Comparison of ENCODE assay signal across 2 cellular contexts in the genomic region with DNA sequence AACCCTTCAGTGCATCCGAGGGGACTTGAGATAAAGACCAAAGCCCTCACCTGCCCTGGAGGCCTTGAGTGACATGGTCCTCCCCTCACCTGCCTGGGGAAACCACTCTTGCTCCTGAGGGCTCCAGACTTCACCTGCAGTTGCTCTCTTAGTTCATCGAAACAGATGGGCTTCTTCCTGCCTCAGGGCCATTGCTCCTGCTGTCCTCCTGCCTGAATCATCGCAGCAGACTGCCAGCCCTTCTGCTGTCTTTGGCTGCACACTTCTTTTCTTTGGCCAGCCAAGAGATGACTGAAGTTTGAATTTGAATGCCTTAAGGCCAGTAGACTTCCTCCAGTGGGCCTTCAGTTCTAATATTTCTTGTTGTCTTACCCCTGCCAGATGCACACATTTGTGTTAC.
TF ChIP-seq lines count a peak whose summit lies in the region.

No MANE protein-coding gene starts in this region.

TF ChIP-seq in HepG2, 621 proteins besides CTCF, POLR2A, EP300 and RAD21:
- TF ChIP-seq NFATC3 (CRISPR knock-in tag; IDR thresholded peaks at IDR 0.05): no peak
- TF ChIP-seq ZFP82 (CRISPR knock-in tag; IDR thresholded peaks at IDR 0.05; ENCODE audit: borderline replicate concordance): no peak
- TF ChIP-seq, protein P1, sequence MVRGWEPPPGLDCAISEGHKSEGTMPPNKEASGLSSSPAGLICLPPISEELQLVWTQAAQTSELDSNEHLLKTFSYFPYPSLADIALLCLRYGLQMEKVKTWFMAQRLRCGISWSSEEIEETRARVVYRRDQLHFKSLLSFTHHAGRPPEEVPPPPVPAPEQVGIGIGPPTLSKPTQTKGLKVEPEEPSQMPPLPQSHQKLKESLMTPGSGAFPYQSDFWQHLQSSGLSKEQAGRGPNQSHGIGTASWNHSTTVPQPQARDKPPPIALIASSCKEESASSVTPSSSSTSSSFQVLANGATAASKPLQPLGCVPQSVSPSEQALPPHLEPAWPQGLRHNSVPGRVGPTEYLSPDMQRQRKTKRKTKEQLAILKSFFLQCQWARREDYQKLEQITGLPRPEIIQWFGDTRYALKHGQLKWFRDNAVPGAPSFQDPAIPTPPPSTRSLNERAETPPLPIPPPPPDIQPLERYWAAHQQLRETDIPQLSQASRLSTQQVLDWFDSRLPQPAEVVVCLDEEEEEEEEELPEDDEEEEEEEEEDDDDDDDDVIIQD (CRISPR knock-in tag; IDR thresholded peaks at IDR 0.05; ENCODE audit: low read depth): no peak
- TF ChIP-seq TRIM24 (CRISPR knock-in tag; IDR thresholded peaks at IDR 0.05): no peak
- no peak for TF ChIP-seq ZNF558 (CRISPR knock-in tag; IDR thresholded peaks at IDR 0.05; ENCODE audit: borderline replicate concordance)
- no peak for TF ChIP-seq EZH2 (conservative IDR thresholded peaks at IDR 0.05; ENCODE audit: low read depth, low read length)
- TF ChIP-seq HDAC1 (CRISPR knock-in tag; IDR thresholded peaks at IDR 0.05): no peak
- no peak for TF ChIP-seq ZNF879 (CRISPR knock-in tag; IDR thresholded peaks at IDR 0.05)
- no peak for TF ChIP-seq SIN3B (IDR thresholded peaks at IDR 0.05; ENCODE audit: low read length)
- TF ChIP-seq, protein P2, sequence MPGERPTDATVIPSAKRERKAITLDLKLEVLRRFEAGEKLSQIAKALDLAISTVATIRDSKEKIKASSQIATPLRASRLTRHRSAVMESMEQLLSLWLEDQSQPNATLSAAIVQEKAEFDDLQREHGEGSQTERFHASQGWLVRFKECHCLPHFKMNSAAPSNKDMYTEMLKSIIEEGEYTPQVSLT (CRISPR knock-in tag; IDR thresholded peaks at IDR 0.05; ENCODE audit: borderline replicate concordance, low read depth): no peak
- TF ChIP-seq, protein P3, sequence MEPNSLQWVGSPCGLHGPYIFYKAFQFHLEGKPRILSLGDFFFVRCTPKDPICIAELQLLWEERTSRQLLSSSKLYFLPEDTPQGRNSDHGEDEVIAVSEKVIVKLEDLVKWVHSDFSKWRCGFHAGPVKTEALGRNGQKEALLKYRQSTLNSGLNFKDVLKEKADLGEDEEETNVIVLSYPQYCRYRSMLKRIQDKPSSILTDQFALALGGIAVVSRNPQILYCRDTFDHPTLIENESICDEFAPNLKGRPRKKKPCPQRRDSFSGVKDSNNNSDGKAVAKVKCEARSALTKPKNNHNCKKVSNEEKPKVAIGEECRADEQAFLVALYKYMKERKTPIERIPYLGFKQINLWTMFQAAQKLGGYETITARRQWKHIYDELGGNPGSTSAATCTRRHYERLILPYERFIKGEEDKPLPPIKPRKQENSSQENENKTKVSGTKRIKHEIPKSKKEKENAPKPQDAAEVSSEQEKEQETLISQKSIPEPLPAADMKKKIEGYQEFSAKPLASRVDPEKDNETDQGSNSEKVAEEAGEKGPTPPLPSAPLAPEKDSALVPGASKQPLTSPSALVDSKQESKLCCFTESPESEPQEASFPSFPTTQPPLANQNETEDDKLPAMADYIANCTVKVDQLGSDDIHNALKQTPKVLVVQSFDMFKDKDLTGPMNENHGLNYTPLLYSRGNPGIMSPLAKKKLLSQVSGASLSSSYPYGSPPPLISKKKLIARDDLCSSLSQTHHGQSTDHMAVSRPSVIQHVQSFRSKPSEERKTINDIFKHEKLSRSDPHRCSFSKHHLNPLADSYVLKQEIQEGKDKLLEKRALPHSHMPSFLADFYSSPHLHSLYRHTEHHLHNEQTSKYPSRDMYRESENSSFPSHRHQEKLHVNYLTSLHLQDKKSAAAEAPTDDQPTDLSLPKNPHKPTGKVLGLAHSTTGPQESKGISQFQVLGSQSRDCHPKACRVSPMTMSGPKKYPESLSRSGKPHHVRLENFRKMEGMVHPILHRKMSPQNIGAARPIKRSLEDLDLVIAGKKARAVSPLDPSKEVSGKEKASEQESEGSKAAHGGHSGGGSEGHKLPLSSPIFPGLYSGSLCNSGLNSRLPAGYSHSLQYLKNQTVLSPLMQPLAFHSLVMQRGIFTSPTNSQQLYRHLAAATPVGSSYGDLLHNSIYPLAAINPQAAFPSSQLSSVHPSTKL (CRISPR knock-in tag; IDR thresholded peaks at IDR 0.05): no peak
- no peak for TF ChIP-seq ZNF616 (CRISPR knock-in tag; IDR thresholded peaks at IDR 0.05; ENCODE audit: low read depth)
- no peak for TF ChIP-seq EEA1 (CRISPR knock-in tag; IDR thresholded peaks at IDR 0.05; ENCODE audit: borderline replicate concordance)
- TF ChIP-seq TARDBP (CRISPR knock-in tag; IDR thresholded peaks at IDR 0.05): no peak
- TF ChIP-seq, protein P4, sequence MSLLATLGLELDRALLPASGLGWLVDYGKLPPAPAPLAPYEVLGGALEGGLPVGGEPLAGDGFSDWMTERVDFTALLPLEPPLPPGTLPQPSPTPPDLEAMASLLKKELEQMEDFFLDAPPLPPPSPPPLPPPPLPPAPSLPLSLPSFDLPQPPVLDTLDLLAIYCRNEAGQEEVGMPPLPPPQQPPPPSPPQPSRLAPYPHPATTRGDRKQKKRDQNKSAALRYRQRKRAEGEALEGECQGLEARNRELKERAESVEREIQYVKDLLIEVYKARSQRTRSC (CRISPR knock-in tag; IDR thresholded peaks at IDR 0.05; ENCODE audit: low read depth): no peak
- no peak for TF ChIP-seq ZNF792 (CRISPR knock-in tag; IDR thresholded peaks at IDR 0.05)
- no peak for TF ChIP-seq JDP2 (CRISPR knock-in tag; IDR thresholded peaks at IDR 0.05; ENCODE audit: borderline replicate concordance)
- no peak for TF ChIP-seq ZNF224 (CRISPR knock-in tag; IDR thresholded peaks at IDR 0.05)
- no peak for TF ChIP-seq ZNF225 (CRISPR knock-in tag; IDR thresholded peaks at IDR 0.05)

TF ChIP-seq in GM12878, 131 proteins besides CTCF, POLR2A, EP300 and RAD21:
- TF ChIP-seq ZSCAN29 (IDR thresholded peaks at IDR 0.05) (no peak), NBN (IDR thresholded peaks at IDR 0.05) (no peak), GATAD2B (conservative IDR thresholded peaks at IDR 0.05; ENCODE audit: low read depth) (no peak), SREBF2 (IDR thresholded peaks at IDR 0.05; ENCODE audit: low read length) (no peak), NRF1 (conservative IDR thresholded peaks at IDR 0.05; ENCODE audit: low read depth, low read length) (no peak), ZZZ3 (IDR thresholded peaks at IDR 0.05; ENCODE audit: control insufficient read depth, insufficient read length, low read depth) (no peak), KAT2A (conservative IDR thresholded peaks at IDR 0.05; ENCODE audit: control insufficient read depth, low read depth, low read length) (no peak), NR2F1 (conservative IDR thresholded peaks at IDR 0.05) (no peak)
- TF ChIP-seq, protein P5, sequence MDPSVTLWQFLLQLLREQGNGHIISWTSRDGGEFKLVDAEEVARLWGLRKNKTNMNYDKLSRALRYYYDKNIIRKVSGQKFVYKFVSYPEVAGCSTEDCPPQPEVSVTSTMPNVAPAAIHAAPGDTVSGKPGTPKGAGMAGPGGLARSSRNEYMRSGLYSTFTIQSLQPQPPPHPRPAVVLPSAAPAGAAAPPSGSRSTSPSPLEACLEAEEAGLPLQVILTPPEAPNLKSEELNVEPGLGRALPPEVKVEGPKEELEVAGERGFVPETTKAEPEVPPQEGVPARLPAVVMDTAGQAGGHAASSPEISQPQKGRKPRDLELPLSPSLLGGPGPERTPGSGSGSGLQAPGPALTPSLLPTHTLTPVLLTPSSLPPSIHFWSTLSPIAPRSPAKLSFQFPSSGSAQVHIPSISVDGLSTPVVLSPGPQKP (IDR thresholded peaks at IDR 0.05; ENCODE audit: low read depth, low read length): no peak
- TF ChIP-seq, protein P6, sequence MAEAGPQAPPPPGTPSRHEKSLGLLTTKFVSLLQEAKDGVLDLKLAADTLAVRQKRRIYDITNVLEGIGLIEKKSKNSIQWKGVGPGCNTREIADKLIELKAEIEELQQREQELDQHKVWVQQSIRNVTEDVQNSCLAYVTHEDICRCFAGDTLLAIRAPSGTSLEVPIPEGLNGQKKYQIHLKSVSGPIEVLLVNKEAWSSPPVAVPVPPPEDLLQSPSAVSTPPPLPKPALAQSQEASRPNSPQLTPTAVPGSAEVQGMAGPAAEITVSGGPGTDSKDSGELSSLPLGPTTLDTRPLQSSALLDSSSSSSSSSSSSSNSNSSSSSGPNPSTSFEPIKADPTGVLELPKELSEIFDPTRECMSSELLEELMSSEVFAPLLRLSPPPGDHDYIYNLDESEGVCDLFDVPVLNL (IDR thresholded peaks at IDR 0.05; ENCODE audit: low read depth, low read length): no peak
- TF ChIP-seq, protein P7, sequence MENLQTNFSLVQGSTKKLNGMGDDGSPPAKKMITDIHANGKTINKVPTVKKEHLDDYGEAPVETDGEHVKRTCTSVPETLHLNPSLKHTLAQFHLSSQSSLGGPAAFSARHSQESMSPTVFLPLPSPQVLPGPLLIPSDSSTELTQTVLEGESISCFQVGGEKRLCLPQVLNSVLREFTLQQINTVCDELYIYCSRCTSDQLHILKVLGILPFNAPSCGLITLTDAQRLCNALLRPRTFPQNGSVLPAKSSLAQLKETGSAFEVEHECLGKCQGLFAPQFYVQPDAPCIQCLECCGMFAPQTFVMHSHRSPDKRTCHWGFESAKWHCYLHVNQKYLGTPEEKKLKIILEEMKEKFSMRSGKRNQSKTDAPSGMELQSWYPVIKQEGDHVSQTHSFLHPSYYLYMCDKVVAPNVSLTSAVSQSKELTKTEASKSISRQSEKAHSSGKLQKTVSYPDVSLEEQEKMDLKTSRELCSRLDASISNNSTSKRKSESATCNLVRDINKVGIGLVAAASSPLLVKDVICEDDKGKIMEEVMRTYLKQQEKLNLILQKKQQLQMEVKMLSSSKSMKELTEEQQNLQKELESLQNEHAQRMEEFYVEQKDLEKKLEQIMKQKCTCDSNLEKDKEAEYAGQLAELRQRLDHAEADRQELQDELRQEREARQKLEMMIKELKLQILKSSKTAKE (IDR thresholded peaks at IDR 0.05; ENCODE audit: low read depth, poor library complexity, severe bottlenecking): no peak
- TF ChIP-seq, protein P8, sequence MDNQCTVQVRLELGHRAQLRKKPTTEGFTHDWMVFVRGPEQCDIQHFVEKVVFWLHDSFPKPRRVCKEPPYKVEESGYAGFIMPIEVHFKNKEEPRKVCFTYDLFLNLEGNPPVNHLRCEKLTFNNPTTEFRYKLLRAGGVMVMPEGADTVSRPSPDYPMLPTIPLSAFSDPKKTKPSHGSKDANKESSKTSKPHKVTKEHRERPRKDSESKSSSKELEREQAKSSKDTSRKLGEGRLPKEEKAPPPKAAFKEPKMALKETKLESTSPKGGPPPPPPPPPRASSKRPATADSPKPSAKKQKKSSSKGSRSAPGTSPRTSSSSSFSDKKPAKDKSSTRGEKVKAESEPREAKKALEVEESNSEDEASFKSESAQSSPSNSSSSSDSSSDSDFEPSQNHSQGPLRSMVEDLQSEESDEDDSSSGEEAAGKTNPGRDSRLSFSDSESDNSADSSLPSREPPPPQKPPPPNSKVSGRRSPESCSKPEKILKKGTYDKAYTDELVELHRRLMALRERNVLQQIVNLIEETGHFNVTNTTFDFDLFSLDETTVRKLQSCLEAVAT (IDR thresholded peaks at IDR 0.05): no peak
- TF ChIP-seq, protein P9, sequence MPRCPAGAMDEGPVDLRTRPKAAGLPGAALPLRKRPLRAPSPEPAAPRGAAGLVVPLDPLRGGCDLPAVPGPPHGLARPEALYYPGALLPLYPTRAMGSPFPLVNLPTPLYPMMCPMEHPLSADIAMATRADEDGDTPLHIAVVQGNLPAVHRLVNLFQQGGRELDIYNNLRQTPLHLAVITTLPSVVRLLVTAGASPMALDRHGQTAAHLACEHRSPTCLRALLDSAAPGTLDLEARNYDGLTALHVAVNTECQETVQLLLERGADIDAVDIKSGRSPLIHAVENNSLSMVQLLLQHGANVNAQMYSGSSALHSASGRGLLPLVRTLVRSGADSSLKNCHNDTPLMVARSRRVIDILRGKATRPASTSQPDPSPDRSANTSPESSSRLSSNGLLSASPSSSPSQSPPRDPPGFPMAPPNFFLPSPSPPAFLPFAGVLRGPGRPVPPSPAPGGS (IDR thresholded peaks at IDR 0.05; ENCODE audit: borderline replicate concordance, insufficient read depth, low read depth, low read length, poor library complexity, severe bottlenecking): no peak
